ENCODE assay signal across 1 cellular context in the genomic region with DNA sequence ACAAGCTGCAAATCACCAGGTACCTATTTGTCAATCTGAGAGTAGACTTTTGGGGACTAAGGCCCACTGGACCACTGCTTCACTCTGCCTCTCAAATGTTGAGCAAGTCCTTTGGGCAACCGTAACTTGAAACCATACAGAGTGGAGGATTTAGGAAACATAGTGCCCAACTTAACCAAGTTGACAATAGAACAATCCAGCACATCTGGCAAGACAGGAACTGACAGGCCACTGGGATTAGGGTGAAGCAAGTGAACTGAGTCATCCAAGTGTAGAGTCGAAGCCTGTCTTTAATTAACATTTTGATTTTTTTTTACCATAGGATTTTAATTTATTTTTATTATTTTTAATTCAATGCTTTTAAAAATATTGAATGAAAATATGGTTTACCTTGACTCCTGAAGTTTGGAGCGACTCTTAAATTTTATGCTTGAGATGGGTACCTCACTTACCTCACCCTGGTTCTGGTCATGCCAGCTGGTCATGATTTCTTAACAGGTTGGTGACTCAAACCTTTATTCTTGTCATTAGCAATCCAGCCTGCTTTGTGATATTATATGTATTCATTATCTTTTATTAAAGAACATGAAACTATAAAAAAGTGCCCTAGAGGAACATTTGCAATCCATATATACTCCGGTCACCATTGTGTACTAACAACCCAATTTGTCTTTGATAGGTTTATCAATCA.
TF ChIP-seq lines count a peak whose summit lies in the region.

No MANE protein-coding gene starts in this region.

TF ChIP-seq in GM23338, 12 proteins besides CTCF, POLR2A, EP300 and RAD21 (continued from another document):
- TF ChIP-seq NANOG (IDR thresholded peaks at IDR 0.05; ENCODE audit: borderline replicate concordance) = no peak
- no peak for TF ChIP-seq EZH2phosphoT487 (IDR thresholded peaks at IDR 0.05; ENCODE audit: unreplicated experiment)
- TF ChIP-seq, protein P1, sequence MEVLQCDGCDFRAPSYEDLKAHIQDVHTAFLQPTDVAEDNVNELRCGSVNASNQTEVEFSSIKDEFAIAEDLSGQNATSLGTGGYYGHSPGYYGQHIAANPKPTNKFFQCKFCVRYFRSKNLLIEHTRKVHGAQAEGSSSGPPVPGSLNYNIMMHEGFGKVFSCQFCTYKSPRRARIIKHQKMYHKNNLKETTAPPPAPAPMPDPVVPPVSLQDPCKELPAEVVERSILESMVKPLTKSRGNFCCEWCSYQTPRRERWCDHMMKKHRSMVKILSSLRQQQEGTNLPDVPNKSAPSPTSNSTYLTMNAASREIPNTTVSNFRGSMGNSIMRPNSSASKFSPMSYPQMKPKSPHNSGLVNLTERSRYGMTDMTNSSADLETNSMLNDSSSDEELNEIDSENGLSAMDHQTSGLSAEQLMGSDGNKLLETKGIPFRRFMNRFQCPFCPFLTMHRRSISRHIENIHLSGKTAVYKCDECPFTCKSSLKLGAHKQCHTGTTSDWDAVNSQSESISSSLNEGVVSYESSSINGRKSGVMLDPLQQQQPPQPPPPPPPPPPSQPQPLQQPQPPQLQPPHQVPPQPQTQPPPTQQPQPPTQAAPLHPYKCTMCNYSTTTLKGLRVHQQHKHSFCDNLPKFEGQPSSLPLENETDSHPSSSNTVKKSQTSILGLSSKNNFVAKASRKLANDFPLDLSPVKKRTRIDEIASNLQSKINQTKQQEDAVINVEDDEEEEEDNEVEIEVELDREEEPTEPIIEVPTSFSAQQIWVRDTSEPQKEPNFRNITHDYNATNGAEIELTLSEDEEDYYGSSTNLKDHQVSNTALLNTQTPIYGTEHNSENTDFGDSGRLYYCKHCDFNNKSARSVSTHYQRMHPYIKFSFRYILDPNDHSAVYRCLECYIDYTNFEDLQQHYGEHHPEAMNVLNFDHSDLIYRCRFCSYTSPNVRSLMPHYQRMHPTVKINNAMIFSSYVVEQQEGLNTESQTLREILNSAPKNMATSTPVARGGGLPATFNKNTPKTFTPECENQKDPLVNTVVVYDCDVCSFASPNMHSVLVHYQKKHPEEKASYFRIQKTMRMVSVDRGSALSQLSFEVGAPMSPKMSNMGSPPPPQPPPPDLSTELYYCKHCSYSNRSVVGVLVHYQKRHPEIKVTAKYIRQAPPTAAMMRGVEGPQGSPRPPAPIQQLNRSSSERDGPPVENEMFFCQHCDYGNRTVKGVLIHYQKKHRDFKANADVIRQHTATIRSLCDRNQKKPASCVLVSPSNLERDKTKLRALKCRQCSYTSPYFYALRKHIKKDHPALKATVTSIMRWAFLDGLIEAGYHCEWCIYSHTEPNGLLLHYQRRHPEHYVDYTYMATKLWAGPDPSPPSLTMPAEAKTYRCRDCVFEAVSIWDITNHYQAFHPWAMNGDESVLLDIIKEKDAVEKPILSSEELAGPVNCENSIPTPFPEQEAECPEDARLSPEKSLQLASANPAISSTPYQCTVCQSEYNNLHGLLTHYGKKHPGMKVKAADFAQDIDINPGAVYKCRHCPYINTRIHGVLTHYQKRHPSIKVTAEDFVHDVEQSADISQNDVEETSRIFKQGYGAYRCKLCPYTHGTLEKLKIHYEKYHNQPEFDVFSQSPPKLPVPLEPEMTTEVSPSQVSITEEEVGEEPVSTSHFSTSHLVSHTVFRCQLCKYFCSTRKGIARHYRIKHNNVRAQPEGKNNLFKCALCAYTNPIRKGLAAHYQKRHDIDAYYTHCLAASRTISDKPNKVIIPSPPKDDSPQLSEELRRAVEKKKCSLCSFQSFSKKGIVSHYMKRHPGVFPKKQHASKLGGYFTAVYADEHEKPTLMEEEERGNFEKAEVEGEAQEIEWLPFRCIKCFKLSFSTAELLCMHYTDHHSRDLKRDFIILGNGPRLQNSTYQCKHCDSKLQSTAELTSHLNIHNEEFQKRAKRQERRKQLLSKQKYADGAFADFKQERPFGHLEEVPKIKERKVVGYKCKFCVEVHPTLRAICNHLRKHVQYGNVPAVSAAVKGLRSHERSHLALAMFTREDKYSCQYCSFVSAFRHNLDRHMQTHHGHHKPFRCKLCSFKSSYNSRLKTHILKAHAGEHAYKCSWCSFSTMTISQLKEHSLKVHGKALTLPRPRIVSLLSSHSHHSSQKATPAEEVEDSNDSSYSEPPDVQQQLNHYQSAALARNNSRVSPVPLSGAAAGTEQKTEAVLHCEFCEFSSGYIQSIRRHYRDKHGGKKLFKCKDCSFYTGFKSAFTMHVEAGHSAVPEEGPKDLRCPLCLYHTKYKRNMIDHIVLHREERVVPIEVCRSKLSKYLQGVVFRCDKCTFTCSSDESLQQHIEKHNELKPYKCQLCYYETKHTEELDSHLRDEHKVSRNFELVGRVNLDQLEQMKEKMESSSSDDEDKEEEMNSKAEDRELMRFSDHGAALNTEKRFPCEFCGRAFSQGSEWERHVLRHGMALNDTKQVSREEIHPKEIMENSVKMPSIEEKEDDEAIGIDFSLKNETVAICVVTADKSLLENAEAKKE (CRISPR knock-in tag; IDR thresholded peaks at IDR 0.05) = no peak
- no peak for TF ChIP-seq JUNB (IDR thresholded peaks at IDR 0.05; ENCODE audit: unreplicated experiment)
- no peak for TF ChIP-seq CREB1 (CRISPR knock-in tag; IDR thresholded peaks at IDR 0.05; ENCODE audit: low read depth)
- TF ChIP-seq POLR2AphosphoS5 (IDR thresholded peaks at IDR 0.05; ENCODE audit: low read depth) = no peak
- TF ChIP-seq ETS1 (IDR thresholded peaks at IDR 0.05) = no peak
